Comparison of ENCODE assay signal across 13 cellular contexts in genomic region chr16:81551821-81552304, GRCh38.
DNase-seq lines count a peak whose midpoint lies in the region; ATAC-seq and TF ChIP-seq lines count a peak whose summit lies in the region.
"Had no signal": no experiment of that assay in that cellular context is flagged by ENCODE, and none has a peak within 500 bp of the region (broad histone marks: within the 10 kb centered on the region; RNA-seq: fewer than 3 reads in every experiment).

No MANE protein-coding gene starts in this region.

- 60 to 66% methylated on average over 11 of the region's 11 CpGs for WGBS in lung, 2 donors
- 69 to 70% methylated on average over 11 of the region's 11 CpGs for WGBS in aorta, 2 donors

- H3K4me3 ChIP-seq in lung (no peak overlapping the region), aorta (ENCODE audit: low read length in 2 of 2) (no peak overlapping the region)
- H3K4me3 ChIP-seq: ascending aorta had no signal

- no peaks in the 10 kb centered on the region for H3K9me3 Mint-ChIP-seq in stimulated activated naive CD8-positive, alpha-beta T cell treated with anti-CD3 and anti-CD28 coated beads, Interleukin-15, Interleukin-2, amounts not matched to agents 100 ng/mL and 50 ng/mL, for 24 hours
- H3K9me3 Mint-ChIP-seq: T-cell had no signal

- no peak overlapping the region for H3K4me3 Mint-ChIP-seq in stimulated activated naive CD8-positive, alpha-beta T cell treated with anti-CD3 and anti-CD28 coated beads, Interleukin-15, Interleukin-2, amounts not matched to agents 100 ng/mL and 50 ng/mL, for 24 hours
- H3K4me3 Mint-ChIP-seq: T-cell had no signal

- no peak for TF ChIP-seq CTCF in lung (IDR thresholded peaks at IDR 0.05; ENCODE audit: control extremely low read depth, extremely low read depth)

- ATAC-seq in stimulated activated naive CD8-positive, alpha-beta T cell treated with anti-CD3 and anti-CD28 coated beads, Interleukin-15, Interleukin-2, amounts not matched to agents 100 U/mL and 50 U/mL, for 24 hours = no peak
- ATAC-seq in lung (ENCODE audit: insufficient read depth, low FRiP score) (no peak), aorta (ENCODE audit: low FRiP score) (no peak)
- ATAC-seq: HCT116 had no signal

- H3K27me3 ChIP-seq in lung (ENCODE audit: control insufficient read depth, insufficient read depth) (no peaks in the 10 kb centered on the region), aorta (ENCODE audit: control insufficient read depth in 1 of 2, insufficient read depth in 2 of 2, low read length in 1 of 2) (no peaks in the 10 kb centered on the region)
- H3K27me3 ChIP-seq: ascending aorta had no signal

- H3K36me3 ChIP-seq in lung (ENCODE audit: control insufficient read depth in 2 of 2, insufficient read depth in 2 of 2, low read length in 2 of 2) (no peaks in the 10 kb centered on the region), aorta (ENCODE audit: control insufficient read depth in 1 of 2, insufficient read depth in 2 of 2, low read length in 1 of 2) (no peaks in the 10 kb centered on the region)
- H3K36me3 ChIP-seq: ascending aorta had no signal

- H3K4me1 Mint-ChIP-seq in stimulated activated naive CD8-positive, alpha-beta T cell treated with anti-CD3 and anti-CD28 coated beads, Interleukin-15, Interleukin-2, amounts not matched to agents 100 ng/mL and 50 ng/mL, for 24 hours (ENCODE audit: low read depth) = peaks cover 60% of the 10 kb centered on the region

- no peaks in the 10 kb centered on the region for H3K27me3 Mint-ChIP-seq in stimulated activated naive CD8-positive, alpha-beta T cell treated with anti-CD3 and anti-CD28 coated beads, Interleukin-15, Interleukin-2, amounts not matched to agents 100 ng/mL and 50 ng/mL, for 24 hours
- H3K27me3 Mint-ChIP-seq: T-cell had no signal

- peaks cover 4% of the 10 kb centered on the region for H3K36me3 Mint-ChIP-seq in stimulated activated naive CD8-positive, alpha-beta T cell treated with anti-CD3 and anti-CD28 coated beads, Interleukin-15, Interleukin-2, amounts not matched to agents 100 ng/mL and 50 ng/mL, for 24 hours (ENCODE audit: low read depth)

- H3K4me1 ChIP-seq in lung (ENCODE audit: control insufficient read depth in 2 of 2, insufficient read depth in 2 of 2, low read length in 2 of 2) = peaks cover 5 to 49% of the 10 kb centered on the region in 2 donors
- H3K4me1 ChIP-seq in aorta (ENCODE audit: control insufficient read depth in 1 of 2, insufficient read depth in 2 of 2, low read length in 2 of 2) = no peaks in the 10 kb centered on the region

- intact Hi-C loops in aorta (cut with DNase I) = no loop called here

- H3K9me3 ChIP-seq in lung (ENCODE audit: control insufficient read depth in 2 of 2, insufficient read depth in 1 of 2, low read length in 1 of 2) = no peaks in the 10 kb centered on the region
- no peaks in the 10 kb centered on the region for H3K9me3 ChIP-seq in aorta (ENCODE audit: control insufficient read depth, low read length)
- H3K9me3 ChIP-seq: ascending aorta had no signal

- H3K27ac Mint-ChIP-seq in stimulated activated naive CD8-positive, alpha-beta T cell treated with anti-CD3 and anti-CD28 coated beads, Interleukin-15, Interleukin-2, amounts not matched to agents 100 ng/mL and 50 ng/mL, for 24 hours = peak overlapping the region; percentile 71

- peak overlapping the region; percentile 6 to 82 for H3K27ac ChIP-seq in lung (ENCODE audit: low read depth in 1 of 2, low read length in 1 of 2)
- H3K27ac ChIP-seq in aorta (ENCODE audit: low read depth in 1 of 2, low read length in 2 of 2) = no peak overlapping the region

- no peak for DNase-seq in stimulated activated naive CD8-positive, alpha-beta T cell treated with anti-CD3 and anti-CD28 coated beads, Interleukin-15, Interleukin-2, amounts not matched to agents 100 U/mL and 50 U/mL, for 24 hours
- peak; percentile 78 to 89 for DNase-seq in dermis microvascular lymphatic vessel endothelial cell (ENCODE audit: low read depth in 2 of 2)
- DNase-seq in lung (ENCODE audit: low spot score) = no peak
- DNase-seq in aorta = peak; percentile 44 to 70
- no peak for DNase-seq in superior temporal gyrus (ENCODE audit: extremely low spot score)
- no peak for DNase-seq in HPDE6-E6E7 (ENCODE audit: extremely low spot score)
- no peak for DNase-seq in Ammon's horn (ENCODE audit: low spot score)
- DNase-seq: MM.1S, NCI-H748 treated with DMSO at 0.1 percent for 48 hours, T-cell had no signal

Comparison
In these comparisons a context has a peak if more than half of its experiments do, and no peak if none do; other contexts are left out.
1. DNase-seq: peak in dermis microvascular lymphatic vessel endothelial cell (2 of 2) and aorta (2 of 2); none in stimulated activated naive CD8-positive, alpha-beta T cell treated with anti-CD3 and anti-CD28 coated beads, Interleukin-15, Interleukin-2, amounts not matched to agents 100 U/mL and 50 U/mL, for 24 hours (single experiment), lung (single experiment), superior temporal gyrus (single experiment), HPDE6-E6E7 (single experiment) and Ammon's horn (single experiment).
2. H3K27ac ChIP-seq: peak in lung (2 of 2); none in aorta (0 of 2).